In the genomic region with DNA sequence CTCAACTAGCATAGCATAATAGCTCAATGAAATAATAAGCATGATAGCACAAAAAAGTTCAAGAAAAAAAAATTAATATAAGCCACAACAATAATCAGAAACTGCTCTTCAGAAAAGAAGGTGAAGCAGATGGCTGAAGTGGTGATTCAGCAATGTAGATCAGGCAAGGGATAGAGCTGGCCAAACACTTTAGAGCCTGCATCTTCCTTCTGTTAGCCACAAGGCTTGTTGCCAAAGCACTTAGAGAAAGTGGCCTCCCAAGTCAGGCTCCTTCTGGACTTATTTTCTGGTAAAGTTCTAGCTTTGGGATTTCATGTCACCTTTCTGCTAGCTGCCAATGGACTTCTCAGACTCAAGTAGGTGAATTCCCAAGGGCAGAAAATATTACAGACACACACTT, we compare ENCODE assay signal across 11 cellular contexts.
DNase-seq lines count a peak whose midpoint lies in the region; ATAC-seq, FAIRE-seq and TF ChIP-seq lines count a peak whose summit lies in the region.
"Had no signal": no experiment of that assay in that cellular context is flagged by ENCODE, and none has a peak within 500 bp of the region (broad histone marks: within the 10 kb centered on the region; RNA-seq: fewer than 3 reads in every experiment).

No MANE protein-coding gene starts in this region.

- ATAC-seq in HG02884 (IDR thresholded peaks at IDR 0.05; ENCODE audit: unreplicated experiment) = no peak
- ATAC-seq: right lobe of liver had no signal

- no peak for FAIRE-seq in GM19239 (lab: Jason Lieb, UNC)

- peak; percentile 69 for DNase-seq in A172 (ENCODE audit: low spot score)
- DNase-seq in ELR (ENCODE audit: low read depth) = peak; percentile 71
- peak; percentile 47 for DNase-seq in RPMI8226
- peak; percentile 88 for DNase-seq in fibroblast of the aortic adventitia (ENCODE audit: low read depth)
- DNase-seq in GM19239 (ENCODE audit: insufficient read length, low spot score) = no peak
- DNase-seq in occipital lobe (lab: John Stamatoyannopoulos, UW) = no peak
- no peak for DNase-seq in activated effector memory CD4-positive, alpha-beta T cell treated with Interleukin-2 at 50 U/mL for 16 hours
- DNase-seq: GOT3, right lobe of liver, Right ventricle myocardium superior had no signal

- H3K4me3 ChIP-seq in fibroblast of the aortic adventitia (ENCODE audit: low read depth, low read length) = no peak overlapping the region
- H3K4me3 ChIP-seq: right lobe of liver had no signal

- no peak for TF ChIP-seq CTCF in fibroblast of the aortic adventitia (IDR thresholded peaks at IDR 0.05; ENCODE audit: insufficient read depth, low read length)

Comparison
In these comparisons a context has a peak if more than half of its experiments do, and no peak if none do; other contexts are left out.
1. DNase-seq: peak in A172 (single experiment), ELR (single experiment), RPMI8226 (single experiment) and fibroblast of the aortic adventitia (single experiment); none in GM19239 (single experiment), occipital lobe (single experiment) and activated effector memory CD4-positive, alpha-beta T cell treated with Interleukin-2 at 50 U/mL for 16 hours (single experiment).